Comparison of ENCODE assay signal across 12 cellular contexts in genomic region chr2:207226671-207227061, GRCh38.
DNase-seq lines count a peak whose midpoint lies in the region; ATAC-seq and TF ChIP-seq lines count a peak whose summit lies in the region.
"Had no signal": no experiment of that assay in that cellular context is flagged by ENCODE, and none has a peak within 500 bp of the region (broad histone marks: within the 10 kb centered on the region; RNA-seq: fewer than 3 reads in every experiment).

No MANE protein-coding gene starts in this region.

- H3K9ac ChIP-seq in GM23248 = no peak overlapping the region

- WGBS in GM23248 (ENCODE audit: low coverage in 1 of 2, low lambda C conversion rate in 2 of 2, missing lambda C conversion rate in 2 of 2), 2 experiments = 27 to 40% methylated on average over 4 of the region's 4 CpGs

- peaks cover 35% of the 10 kb centered on the region for H3K4me1 Mint-ChIP-seq in activated T-helper 17 cell treated with anti-CD3 and anti-CD28 coated beads, Interleukin-2, amount 50 U/mL, for 72 hours
- peaks cover 83% of the 10 kb centered on the region for H3K4me1 Mint-ChIP-seq in stimulated activated naive CD8-positive, alpha-beta T cell treated with anti-CD3 and anti-CD28 coated beads, Interleukin-15, amount 100 ng/mL, for 72 hours

- 0 out of 2 replicates have a peak overlapping the region, but pooled peaks have one; percentile 8 for H2AFZ ChIP-seq in GM23248

- H3K27ac Mint-ChIP-seq in activated T-helper 17 cell treated with anti-CD3 and anti-CD28 coated beads, Interleukin-2, amount 50 U/mL, for 72 hours = peak overlapping the region; percentile 13
- H3K27ac Mint-ChIP-seq in stimulated activated naive CD8-positive, alpha-beta T cell treated with anti-CD3 and anti-CD28 coated beads, Interleukin-15, amount 100 ng/mL, for 72 hours = no peak overlapping the region

- ATAC-seq in activated T-helper 17 cell treated with anti-CD3 and anti-CD28 coated beads, Interleukin-2, amount 50 U/mL, for 72 hours (replicated peaks) = no peak
- ATAC-seq in left lung (peak; percentile 90), GM21360 (IDR thresholded peaks at IDR 0.05; ENCODE audit: unreplicated experiment) (no peak), HG03159 (IDR thresholded peaks at IDR 0.05; ENCODE audit: unreplicated experiment) (no peak)
- peak; percentile 24 for ATAC-seq in stimulated activated naive CD8-positive, alpha-beta T cell treated with anti-CD3 and anti-CD28 coated beads, Interleukin-15, amount 100 ng/mL, for 72 hours

- no peaks in the 10 kb centered on the region for H3F3A ChIP-seq in GM23248 (ENCODE audit: insufficient read depth)

- H3K9me2 ChIP-seq in GM23248 (ENCODE audit: insufficient read depth) = no peaks in the 10 kb centered on the region

- H3K9me3 ChIP-seq in GM23248 (ENCODE audit: low read depth) (no peaks in the 10 kb centered on the region), left lung (no peaks in the 10 kb centered on the region)
- H3K9me3 ChIP-seq: spleen had no signal

- H3K4me1 ChIP-seq in GM23248 (ENCODE audit: insufficient read depth) (peaks cover 34% of the 10 kb centered on the region), left lung (peaks cover 6 to 60% of the 10 kb centered on the region in 2 donors)

- H3K36me3 ChIP-seq in GM23248 (ENCODE audit: low read depth) = no peaks in the 10 kb centered on the region
- H3K36me3 ChIP-seq in left lung = no peaks in the 10 kb centered on the region
- H3K36me3 ChIP-seq: spleen had no signal

- H3K27ac ChIP-seq in GM23248 (no peak overlapping the region), left lung (peak overlapping the region; percentile 35 to 69)

- in situ Hi-C loops in GM23248 (cut with MboI) = no loop called here

- H3K79me2 ChIP-seq in GM23248 (ENCODE audit: insufficient read depth) = no peaks in the 10 kb centered on the region

- H3K9me3 Mint-ChIP-seq in activated T-helper 17 cell treated with anti-CD3 and anti-CD28 coated beads, Interleukin-2, amount 50 U/mL, for 72 hours = no peaks in the 10 kb centered on the region
- peaks cover 0 to 3% of the 10 kb centered on the region in 2 donors for H3K9me3 Mint-ChIP-seq in stimulated activated naive CD8-positive, alpha-beta T cell treated with anti-CD3 and anti-CD28 coated beads, Interleukin-15, amount 100 ng/mL, for 72 hours

- H3K4me2 ChIP-seq in GM23248 (ENCODE audit: unreplicated experiment) = peak overlapping the region; percentile 29

- no peak for TF ChIP-seq CTCF in left lung (IDR thresholded peaks at IDR 0.05)

- intact Hi-C loops in left lung (cut with DNase I) = no loop called here

- H3K27me3 ChIP-seq in GM23248 (replicated peaks; ENCODE audit: insufficient read depth) (no peaks in the 10 kb centered on the region), left lung (no peaks in the 10 kb centered on the region)
- H3K27me3 ChIP-seq: spleen had no signal

- no peaks in the 10 kb centered on the region for H3K36me3 Mint-ChIP-seq in activated T-helper 17 cell treated with anti-CD3 and anti-CD28 coated beads, Interleukin-2, amount 50 U/mL, for 72 hours (ENCODE audit: low read depth)

- H4K20me1 ChIP-seq in GM23248 (ENCODE audit: insufficient read depth) = no peaks in the 10 kb centered on the region

- H3K27me3 Mint-ChIP-seq in activated T-helper 17 cell treated with anti-CD3 and anti-CD28 coated beads, Interleukin-2, amount 50 U/mL, for 72 hours = peaks cover under 1% of the 10 kb centered on the region
- H3K27me3 Mint-ChIP-seq in stimulated activated naive CD8-positive, alpha-beta T cell treated with anti-CD3 and anti-CD28 coated beads, Interleukin-15, amount 100 ng/mL, for 72 hours = peaks cover 6% of the 10 kb centered on the region

- DNase-seq in GM23248 = no peak
- DNase-seq in left lung = no peak
- DNase-seq in stimulated activated naive CD8-positive, alpha-beta T cell treated with anti-CD3 and anti-CD28 coated beads, Interleukin-15, amount 100 ng/mL, for 72 hours = no peak
- DNase-seq in dedifferentiated amniotic fluid mesenchymal stem cell (ENCODE audit: extremely low spot score) = no peak
- DNase-seq in DMS53 treated with DMSO at 0.1 percent for 48 hours (lab: John Stamatoyannopoulos, UW; ENCODE audit: unreplicated experiment) = no peak
- DNase-seq: effector CD8-positive, alpha-beta T cell; Karpas-422; NCI-H2081; spleen had no signal

- no peak overlapping the region for H3K4me3 ChIP-seq in GM23248
- H3K4me3 ChIP-seq in left lung = no peak overlapping the region
- H3K4me3 ChIP-seq: spleen had no signal

- no peak overlapping the region for H3K4me3 Mint-ChIP-seq in activated T-helper 17 cell treated with anti-CD3 and anti-CD28 coated beads, Interleukin-2, amount 50 U/mL, for 72 hours
- no peak overlapping the region for H3K4me3 Mint-ChIP-seq in stimulated activated naive CD8-positive, alpha-beta T cell treated with anti-CD3 and anti-CD28 coated beads, Interleukin-15, amount 100 ng/mL, for 72 hours

Comparison
In these comparisons a context has a peak if more than half of its experiments do, and no peak if none do; other contexts are left out.
1. ATAC-seq: peak in left lung (single experiment) and stimulated activated naive CD8-positive, alpha-beta T cell treated with anti-CD3 and anti-CD28 coated beads, Interleukin-15, amount 100 ng/mL, for 72 hours (single experiment); none in activated T-helper 17 cell treated with anti-CD3 and anti-CD28 coated beads, Interleukin-2, amount 50 U/mL, for 72 hours (single experiment), GM21360 (single experiment) and HG03159 (single experiment).